Comparison of ENCODE assay signal across 7 cellular contexts in the genomic region with DNA sequence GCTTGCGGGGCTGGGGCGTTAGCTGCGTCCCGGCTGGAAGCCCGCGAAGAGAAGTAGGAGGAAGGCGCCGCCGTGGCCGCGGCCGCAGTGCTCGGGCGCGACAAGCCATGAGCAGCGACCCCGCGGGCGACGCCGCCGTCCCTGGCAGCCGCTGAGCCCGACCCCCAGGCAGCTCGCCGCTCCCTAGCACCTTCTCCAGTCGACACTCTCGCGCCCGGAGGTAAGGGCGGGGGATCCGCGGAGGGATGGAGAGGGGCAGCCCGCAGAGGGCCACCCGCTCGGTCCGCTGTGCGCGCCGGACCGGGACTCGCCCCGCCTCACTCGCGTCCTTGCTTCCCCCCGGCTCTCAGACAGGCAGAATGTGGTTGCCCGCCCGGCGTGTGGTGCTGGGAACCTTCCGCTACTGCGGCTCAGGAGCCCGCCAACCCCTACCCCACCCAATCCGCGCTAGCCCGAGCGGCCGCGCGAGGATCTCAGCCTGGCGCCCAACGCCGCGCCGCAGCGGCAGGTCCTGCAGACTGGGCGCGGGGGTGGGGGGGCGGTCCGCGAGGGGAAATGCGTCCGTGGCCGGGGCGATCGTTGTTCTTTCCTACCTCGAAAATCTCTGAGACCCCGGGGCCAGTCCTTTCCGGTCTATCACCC. TPM values are rescaled to one million over a fixed set of nuclear protein-coding genes. Genes with fewer than 3 reads are reported as not detected.
A peak's percentile ranks its signal among the peaks of the same experiment; 100 is the strongest.
DNase-seq lines count a peak whose midpoint lies in the region; FAIRE-seq and TF ChIP-seq lines count a peak whose summit lies in the region.

A gene (plus strand): TSS at position 18 of the 642 bp plus-strand sequence. CDS start 53,354 bp downstream, outside the sequence.

- no peak for TF ChIP-seq POLR2A in sigmoid colon (IDR thresholded peaks at IDR 0.05)

- peaks cover 32% of the 10 kb centered on the region for H3K36me3 Mint-ChIP-seq in T-helper 1 cell treated with Interleukin-12 subunit alpha and Interleukin-12 subunit beta and Interleukin-4 antibody, amounts not matched to agents 30 μg/mL and 1 μg/mL, for 36 hours (ENCODE audit: low read depth)
- no peaks in the 10 kb centered on the region for H3K36me3 Mint-ChIP-seq in astrocyte (ENCODE audit: low read depth, unreplicated experiment)

- intact Hi-C loops in sigmoid colon (cut with DNase I), result loop anchor here (2.0 kb wide), 1 partner anchor 130 kb away; no protein-coding TSS in a partner anchor

- no peak for TF ChIP-seq CTCF in GM12865 (IDR thresholded peaks at IDR 0.05; ENCODE audit: insufficient read depth, low read depth, low read length, missing control alignments)
- TF ChIP-seq CTCF in astrocyte (IDR thresholded peaks at IDR 0.05; ENCODE audit: insufficient read depth, low read depth, low read length), result no peak
- TF ChIP-seq CTCF in hepatocyte (IDR thresholded peaks at IDR 0.05; ENCODE audit: poor library complexity), result no peak
- TF ChIP-seq CTCF in sigmoid colon (IDR thresholded peaks at IDR 0.05), result no peak

- peaks cover 31% of the 10 kb centered on the region for H3F3A ChIP-seq in GM23248 (ENCODE audit: insufficient read depth)

- in situ Hi-C loops in GM23248 (cut with MboI) (loop anchor here (25.0 kb wide), 1 partner anchor 354 kb away; a partner anchor contains a TSS), KBM-7 (cut with MboI; ENCODE audit: low pct_unique_long_range_greater_than_20kb, low sequenced_read_pairs) (loop anchor here (10.0 kb wide), 1 partner anchor 132 kb away; no protein-coding TSS in a partner anchor)

- H3K79me2 ChIP-seq in GM23248 (ENCODE audit: insufficient read depth) (peaks cover 41% of the 10 kb centered on the region), astrocyte (ENCODE audit: insufficient read depth, low read length) (peaks cover 35% of the 10 kb centered on the region), hepatocyte (no peaks in the 10 kb centered on the region)

- H3K27ac Mint-ChIP-seq in T-helper 1 cell treated with Interleukin-12 subunit alpha and Interleukin-12 subunit beta and Interleukin-4 antibody, amounts not matched to agents 30 μg/mL and 1 μg/mL, for 36 hours, result peak within 1 kb of the TSS; percentile 96
- peak within 1 kb of the TSS; percentile 86 for H3K27ac Mint-ChIP-seq in astrocyte (ENCODE audit: unreplicated experiment)

- peak within 1 kb of the TSS; percentile 86 for H3K9ac ChIP-seq in GM23248
- peak within 1 kb of the TSS; percentile 83 for H3K9ac ChIP-seq in astrocyte (ENCODE audit: low read length)

- H3K36me3 ChIP-seq in GM23248 (ENCODE audit: low read depth) (no peaks in the 10 kb centered on the region), astrocyte (ENCODE audit: insufficient read depth, low read length) (no peaks in the 10 kb centered on the region), hepatocyte (replicated peaks; ENCODE audit: insufficient read depth, low read depth) (no peaks in the 10 kb centered on the region), sigmoid colon (no peaks in the 10 kb centered on the region)

- H3K27ac ChIP-seq in GM23248 (peak within 1 kb of the TSS; percentile 21), astrocyte (ENCODE audit: low read depth, low read length) (peak within 1 kb of the TSS; percentile 66), hepatocyte (peak within 1 kb of the TSS; percentile 53), sigmoid colon (peak within 1 kb of the TSS; percentile 70 to 88 (median 76))

- H3K9me3 ChIP-seq in GM23248 (ENCODE audit: low read depth) (no peaks in the 10 kb centered on the region), astrocyte (ENCODE audit: insufficient read depth, low read depth, low read length) (no peaks in the 10 kb centered on the region), hepatocyte (ENCODE audit: low read depth) (no peaks in the 10 kb centered on the region), sigmoid colon (no peaks in the 10 kb centered on the region)

- peaks cover 69% of the 10 kb centered on the region for H3K4me1 Mint-ChIP-seq in T-helper 1 cell treated with Interleukin-12 subunit alpha and Interleukin-12 subunit beta and Interleukin-4 antibody, amounts not matched to agents 30 μg/mL and 1 μg/mL, for 36 hours (ENCODE audit: low read depth)
- peaks cover 11% of the 10 kb centered on the region for H3K4me1 Mint-ChIP-seq in astrocyte (ENCODE audit: low read depth, unreplicated experiment)

- H3K4me2 ChIP-seq in GM23248 (ENCODE audit: unreplicated experiment) (peak within 1 kb of the TSS; percentile 96), astrocyte (ENCODE audit: low read length) (peak within 1 kb of the TSS; percentile 86), hepatocyte (peak within 1 kb of the TSS; percentile 98)

- WGBS in GM23248 (ENCODE audit: low coverage in 1 of 2, low lambda C conversion rate in 2 of 2, missing lambda C conversion rate in 2 of 2), 2 experiments, result 0 to 2% methylated on average over 37 to 44 of the region's 78 CpGs
- WGBS in hepatocyte (ENCODE audit: low lambda C conversion rate, missing lambda C conversion rate), result 0% methylated on average over 18 of the region's 78 CpGs
- 0% methylated on average over 78 of the region's 78 CpGs for WGBS in sigmoid colon, 2 donors

- no peaks in the 10 kb centered on the region for H3K27me3 Mint-ChIP-seq in T-helper 1 cell treated with Interleukin-12 subunit alpha and Interleukin-12 subunit beta and Interleukin-4 antibody, amounts not matched to agents 30 μg/mL and 1 μg/mL, for 36 hours (ENCODE audit: low read depth)
- peaks cover 7% of the 10 kb centered on the region for H3K27me3 Mint-ChIP-seq in astrocyte (ENCODE audit: low read depth, unreplicated experiment)

- H3K4me1 ChIP-seq in GM23248 (ENCODE audit: insufficient read depth) (peaks cover 33% of the 10 kb centered on the region), astrocyte (ENCODE audit: insufficient read depth, low read length) (peaks cover 27% of the 10 kb centered on the region), hepatocyte (ENCODE audit: insufficient read depth) (peaks cover 4% of the 10 kb centered on the region), sigmoid colon (peaks cover 0 to 12% (median 8%) of the 10 kb centered on the region in 4 donors)

- H3K4me3 ChIP-seq in GM12865 (ENCODE audit: low read depth, low read length) (peak within 1 kb of the TSS; percentile 96), GM23248 (peak within 1 kb of the TSS; percentile 90), astrocyte (ENCODE audit: insufficient read depth, low read depth, low read length) (peak within 1 kb of the TSS; percentile 78), hepatocyte (peak within 1 kb of the TSS; percentile 80), sigmoid colon (peak within 1 kb of the TSS; percentile 51 to 93 (median 64))

- no peak for TF ChIP-seq EP300 in sigmoid colon (IDR thresholded peaks at IDR 0.05)

- DNase-seq in GM12865 (ENCODE audit: low read depth), result peak; percentile 80
- peak; percentile 73 for DNase-seq in GM23248
- DNase-seq in KBM-7, result peak; percentile 76
- DNase-seq in astrocyte (ENCODE audit: low read depth), result peak; percentile 34
- DNase-seq in hepatocyte (ENCODE audit: low spot score), result peak; percentile 57
- peak; percentile 71 for DNase-seq in sigmoid colon

- peak within 1 kb of the TSS; percentile 98 for H2AFZ ChIP-seq in GM23248
- peak within 1 kb of the TSS; percentile 92 for H2AFZ ChIP-seq in astrocyte (ENCODE audit: low read depth, low read length)
- peak within 1 kb of the TSS; percentile 85 for H2AFZ ChIP-seq in hepatocyte

- H3K9me3 Mint-ChIP-seq in T-helper 1 cell treated with Interleukin-12 subunit alpha and Interleukin-12 subunit beta and Interleukin-4 antibody, amounts not matched to agents 30 μg/mL and 1 μg/mL, for 36 hours, result no peaks in the 10 kb centered on the region
- no peaks in the 10 kb centered on the region for H3K9me3 Mint-ChIP-seq in astrocyte (ENCODE audit: unreplicated experiment)

- no peaks in the 10 kb centered on the region for H3K27me3 ChIP-seq in GM23248 (replicated peaks; ENCODE audit: insufficient read depth)
- H3K27me3 ChIP-seq in astrocyte (ENCODE audit: insufficient read depth, low read length), result no peaks in the 10 kb centered on the region
- peaks cover 12% of the 10 kb centered on the region for H3K27me3 ChIP-seq in hepatocyte
- no peaks in the 10 kb centered on the region for H3K27me3 ChIP-seq in sigmoid colon

- H3K9me2 ChIP-seq in GM23248 (ENCODE audit: insufficient read depth) (no peaks in the 10 kb centered on the region), hepatocyte (replicated peaks; ENCODE audit: insufficient read depth) (no peaks in the 10 kb centered on the region)

- H4K20me1 ChIP-seq in GM23248 (ENCODE audit: insufficient read depth) (no peaks in the 10 kb centered on the region), astrocyte (ENCODE audit: insufficient read depth, low read length) (no peaks in the 10 kb centered on the region), hepatocyte (ENCODE audit: insufficient read depth, poor library complexity, severe bottlenecking) (no peaks in the 10 kb centered on the region)

- H3K4me3 Mint-ChIP-seq in T-helper 1 cell treated with Interleukin-12 subunit alpha and Interleukin-12 subunit beta and Interleukin-4 antibody, amounts not matched to agents 30 μg/mL and 1 μg/mL, for 36 hours, result peak within 1 kb of the TSS; percentile 93
- H3K4me3 Mint-ChIP-seq in astrocyte (ENCODE audit: unreplicated experiment), result peak within 1 kb of the TSS; percentile 91

- FAIRE-seq in astrocyte (lab: Jason Lieb, UNC), result no peak

RNA-seq across cellular contexts. Expression of the gene that starts here (rescaled TPM):
- total RNA-seq in GM23248 (2014; rRNA removed; shearing (Covaris generic)), result 5.7 and 7.3 TPM in 2 replicates
- polyA plus RNA-seq in GM23248 (2016; fragmentation: Nextera tagmentation; extraction: Ambion mirVana) (3.5 and 3.6 TPM in 2 replicates), hepatocyte (0.70 and 1.1 TPM in 2 replicates), sigmoid colon (1 to 10 TPM in 2 of 3 donors, under 1 TPM in 1; 0.69 to 4.1 (median 1.2) TPM)
- total RNA-seq in astrocyte (2.3 and 2.4 TPM in 2 replicates), hepatocyte (1.0 and 1.5 TPM in 2 replicates), sigmoid colon (1 to 10 TPM; 3.5 to 7.8 (median 5.1) TPM)

Comparison
In these comparisons a context has a peak if more than half of its experiments do, and no peak if none do; other contexts are left out.
1. Peak in every context shown above with its lines: DNase-seq, H3K4me3 ChIP-seq and H3K27ac ChIP-seq.
2. H3K27ac ChIP-seq: peak in every context shown above with its lines; median percentile 76 in sigmoid colon; 66 in astrocyte; 53 in hepatocyte; 21 in GM23248.